9 cellular contexts compared by ENCODE assay signal in genomic region chr7:129168219-129168991, GRCh38. TPM values are rescaled to one million over a fixed set of nuclear protein-coding genes. Genes with fewer than 3 reads are reported as not detected.
A peak's percentile ranks its signal among the peaks of the same experiment; 100 is the strongest.
DNase-seq lines count a peak whose midpoint lies in the region; ATAC-seq, FAIRE-seq and TF ChIP-seq lines count a peak whose summit lies in the region.
"Had no signal": no experiment of that assay in that cellular context is flagged by ENCODE, and none has a peak within 500 bp of the region (broad histone marks: within the 10 kb centered on the region; RNA-seq: fewer than 3 reads in every experiment).

No MANE protein-coding gene starts in this region.

- H3K36me3 ChIP-seq in gastroesophageal sphincter, result no peaks in the 10 kb centered on the region

- no peaks in the 10 kb centered on the region for H3K9me3 ChIP-seq in gastroesophageal sphincter

- peaks cover 5% of the 10 kb centered on the region for H3K4me1 Mint-ChIP-seq in progenitor cell of endocrine pancreas (ENCODE audit: low read depth)

- TF ChIP-seq CTCF in VCaP (conservative IDR thresholded peaks at IDR 0.05) (no peak), gastroesophageal sphincter (IDR thresholded peaks at IDR 0.05) (no peak), progenitor cell of endocrine pancreas (IDR thresholded peaks at IDR 0.05; ENCODE audit: unreplicated experiment) (no peak)

- WGBS in gastroesophageal sphincter (ENCODE audit: low coverage in 1 of 2), 2 donors, result 39 to 47% methylated on average over 12 of the region's 19 CpGs

- peak; percentile 13 for ATAC-seq in gastroesophageal sphincter
- ATAC-seq in HG03457 (IDR thresholded peaks at IDR 0.05; ENCODE audit: unreplicated experiment), result no peak

- peaks cover 41% of the 10 kb centered on the region for H3K27me3 Mint-ChIP-seq in progenitor cell of endocrine pancreas

- H3K4me3 ChIP-seq in gastroesophageal sphincter, result peak overlapping the region in 1 of 2 donors; percentile 60

- H3K36me3 Mint-ChIP-seq in progenitor cell of endocrine pancreas (ENCODE audit: insufficient read depth), result peaks cover 9% of the 10 kb centered on the region

- peaks cover 0 to 30% (median 0%) of the 10 kb centered on the region in 3 donors for H3K4me1 ChIP-seq in gastroesophageal sphincter

- no peak for TF ChIP-seq EP300 in gastroesophageal sphincter (IDR thresholded peaks at IDR 0.05)

- H3K4me3 Mint-ChIP-seq in progenitor cell of endocrine pancreas (ENCODE audit: low read depth), result peak overlapping the region; percentile 59

- TF ChIP-seq POLR2A in GM12891 (IDR thresholded peaks at IDR 0.05; ENCODE audit: low read depth, low read length), result 0 out of 2 replicates have a peak, but pooled peaks have one; percentile 4
- TF ChIP-seq POLR2A in gastroesophageal sphincter (IDR thresholded peaks at IDR 0.05), result no peak

- no peaks in the 10 kb centered on the region for H3K27me3 ChIP-seq in gastroesophageal sphincter

- no peaks in the 10 kb centered on the region for H3K9me3 Mint-ChIP-seq in progenitor cell of endocrine pancreas (ENCODE audit: low read depth)

- FAIRE-seq in GM12891 (lab: Jason Lieb, UNC), result peak; percentile 13

- DNase-seq in GM12891 (ENCODE audit: insufficient read length, low spot score) (no peak), progenitor cell of endocrine pancreas (ENCODE audit: low spot score, unreplicated experiment) (no peak), NCI-H1436 (lab: John Stamatoyannopoulos, UW) (no peak), superior temporal gyrus (ENCODE audit: extremely low spot score) (no peak)
- DNase-seq in stimulated activated CD4-positive, alpha-beta T cell treated with anti-CD3 and anti-CD28 coated beads, Interleukin-4, amount 100 ng/mL, for 24 hours, result no peak
- DNase-seq: NCI-H510A treated with DMSO at 0.1 percent for 48 hours had no signal

- no peak overlapping the region for H3K27ac Mint-ChIP-seq in progenitor cell of endocrine pancreas

- peak overlapping the region; percentile 4; the same call in 1 of the 2 replicates for H3K27ac ChIP-seq in VCaP
- peak overlapping the region in 2 of 4 donors; percentile 67 to 76 for H3K27ac ChIP-seq in gastroesophageal sphincter

TF ChIP-seq in GM12891, 5 proteins besides CTCF, POLR2A, EP300 and RAD21:
- no peak for TF ChIP-seq SPI1 (IDR thresholded peaks at IDR 0.05; ENCODE audit: low read depth, low read length)
- no peak for TF ChIP-seq POU2F2 (IDR thresholded peaks at IDR 0.05; ENCODE audit: low read depth, low read length)
- TF ChIP-seq POLR2AphosphoS5 (IDR thresholded peaks at IDR 0.05; ENCODE audit: low read depth, low read length), result no peak
- TF ChIP-seq TAF1 (IDR thresholded peaks at IDR 0.05; ENCODE audit: low read depth, low read length), result no peak
- no peak for TF ChIP-seq PAX5 (IDR thresholded peaks at IDR 0.05; ENCODE audit: insufficient read depth, low read length, severe bottlenecking)

RNA-seq across cellular contexts. Expression of gene SMO, which starts 20.0 kb away (rescaled TPM):
- polyA plus RNA-seq in GM12891 (2012; ENCODE audit: low read depth, missing spikeins), result 9.9 TPM
- 10 to 100 TPM in 3 of 4 donors, 1 to 10 TPM in 1; 10.0 to 20.1 (median 13.4) TPM for total RNA-seq in gastroesophageal sphincter
- 103 and 104 TPM in 2 replicates for total RNA-seq in progenitor cell of endocrine pancreas

RNA-seq across cellular contexts. Expression of gene TSPAN33, which starts 23.9 kb away (rescaled TPM):
- 224 TPM for polyA plus RNA-seq in GM12891 (2012; ENCODE audit: low read depth, missing spikeins)
- 10 to 100 TPM in 2 of 4 donors, 1 to 10 TPM in 2; 1.9 to 15.5 (median 9.9) TPM for total RNA-seq in gastroesophageal sphincter
- total RNA-seq in progenitor cell of endocrine pancreas, result 22.2 and 24.5 TPM in 2 replicates

RNA-seq across cellular contexts. Expression of gene AHCYL2, which starts 56.4 kb away (rescaled TPM):
- 3.6 TPM for polyA plus RNA-seq in GM12891 (2012; ENCODE audit: low read depth, missing spikeins)
- total RNA-seq in gastroesophageal sphincter (10 to 100 TPM in 3 of 4 donors, 1 to 10 TPM in 1; 8.7 to 17.3 (median 14.2) TPM), progenitor cell of endocrine pancreas (22.0 and 26.0 TPM in 2 replicates)
